ENCODE assay signal across 8 cellular contexts in genomic region chr4:82373816-82374740, GRCh38. TPM values are rescaled to one million over a fixed set of nuclear protein-coding genes. Genes with fewer than 3 reads are reported as not detected.
DNase-seq lines count a peak whose midpoint lies in the region; ATAC-seq, FAIRE-seq and TF ChIP-seq lines count a peak whose summit lies in the region.

Gene HNRNPD (minus strand): TSS chr4:82373991. CDS start chr4:82373678, 313 bp downstream.

- FAIRE-seq in GM18507 (lab: Jason Lieb, UNC), result peak; percentile 99

- intact Hi-C loops in aorta (cut with DNase I), result loop anchor here (1.0 to 10.0 kb wide), 7 partner anchors 55 to 1081 kb away; partner anchors contain the start of genes LIN54 (in 2 of the 2), ENOPH1 (in 1 of the 2), HELQ (in 1 of the 2) and HNRNPDL (in 1 of the 2)

- no peaks in the 10 kb centered on the region for H3K27me3 ChIP-seq in rectal smooth muscle tissue (ENCODE audit: control insufficient read depth, insufficient read depth, low read length)
- H3K27me3 ChIP-seq in aorta (ENCODE audit: control insufficient read depth in 1 of 2, insufficient read depth in 2 of 2, low read length in 1 of 2), result no peaks in the 10 kb centered on the region

- H3K27ac ChIP-seq in rectal smooth muscle tissue (ENCODE audit: low read depth, low read length), result peak within 1 kb of the TSS; percentile 97
- H3K27ac ChIP-seq in aorta (ENCODE audit: low read depth in 1 of 2, low read length in 2 of 2), result peak within 1 kb of the TSS; percentile 78 to 84

- H3K4me3 ChIP-seq in astrocyte of the cerebellum (ENCODE audit: low read depth, low read length) (peak within 1 kb of the TSS; percentile 97), rectal smooth muscle tissue (ENCODE audit: low read length) (peak within 1 kb of the TSS; percentile 100), aorta (ENCODE audit: low read length in 2 of 2) (peak within 1 kb of the TSS; percentile 85 to 88)

- DNase-seq in GM18507 (ENCODE audit: extremely low spot score, insufficient read length, low read depth), result peak; percentile 90
- DNase-seq in NCI-H2029 treated with DMSO at 0.1 percent for 48 hours (lab: John Stamatoyannopoulos, UW), result peak; percentile 96
- peak; percentile 79 for DNase-seq in T-helper 9 cell
- peak; percentile 99 for DNase-seq in astrocyte of the cerebellum (ENCODE audit: low read depth)
- DNase-seq in hepatic stellate cell (ENCODE audit: low spot score), result peak; percentile 94
- peak; percentile 98 to 99 for DNase-seq in aorta

- H3K36me3 ChIP-seq in rectal smooth muscle tissue (ENCODE audit: control insufficient read depth, insufficient read depth, low read length), result peaks cover 3% of the 10 kb centered on the region
- H3K36me3 ChIP-seq in aorta (ENCODE audit: control insufficient read depth in 1 of 2, insufficient read depth in 2 of 2, low read length in 1 of 2), result no peaks in the 10 kb centered on the region

- H3K4me1 ChIP-seq in rectal smooth muscle tissue (ENCODE audit: control insufficient read depth, insufficient read depth, low read length), result peaks cover 12% of the 10 kb centered on the region
- no peaks in the 10 kb centered on the region for H3K4me1 ChIP-seq in aorta (ENCODE audit: control insufficient read depth in 1 of 2, insufficient read depth in 2 of 2, low read length in 2 of 2)

- peak; percentile 95 for ATAC-seq in HG02981 (IDR thresholded peaks at IDR 0.05; ENCODE audit: unreplicated experiment)
- peak; percentile 98 for ATAC-seq in aorta (ENCODE audit: low FRiP score)

- peak within 1 kb of the TSS; percentile 97 for H3K9ac ChIP-seq in rectal smooth muscle tissue (ENCODE audit: low read length)

- in situ Hi-C loops in astrocyte of the cerebellum (cut with HindIII; ENCODE audit: low sequenced_read_pairs), result no loop called here

- 0% methylated on average over 84 to 85 of the region's 85 CpGs for WGBS in aorta, 2 donors

- no peaks in the 10 kb centered on the region for H3K9me3 ChIP-seq in aorta (ENCODE audit: control insufficient read depth, low read length)

- TF ChIP-seq CTCF in astrocyte of the cerebellum (IDR thresholded peaks at IDR 0.05; ENCODE audit: low read depth, low read length, missing control alignments), result no peak

RNA-seq across cellular contexts. Expression of gene HNRNPD, which starts in this region (rescaled TPM):
- 100 to 1,000 TPM; 120 to 146 TPM for total RNA-seq in aorta
- 100 to 1,000 TPM; 113 to 118 TPM for polyA plus RNA-seq in aorta

Comparison
In these comparisons a context has a peak if more than half of its experiments do, and no peak if none do; other contexts are left out.
1. Peak in every context shown above with its lines: DNase-seq, ATAC-seq, H3K4me3 ChIP-seq and H3K27ac ChIP-seq.